Comparison of ENCODE assay signal across 1 cellular context in the genomic region with DNA sequence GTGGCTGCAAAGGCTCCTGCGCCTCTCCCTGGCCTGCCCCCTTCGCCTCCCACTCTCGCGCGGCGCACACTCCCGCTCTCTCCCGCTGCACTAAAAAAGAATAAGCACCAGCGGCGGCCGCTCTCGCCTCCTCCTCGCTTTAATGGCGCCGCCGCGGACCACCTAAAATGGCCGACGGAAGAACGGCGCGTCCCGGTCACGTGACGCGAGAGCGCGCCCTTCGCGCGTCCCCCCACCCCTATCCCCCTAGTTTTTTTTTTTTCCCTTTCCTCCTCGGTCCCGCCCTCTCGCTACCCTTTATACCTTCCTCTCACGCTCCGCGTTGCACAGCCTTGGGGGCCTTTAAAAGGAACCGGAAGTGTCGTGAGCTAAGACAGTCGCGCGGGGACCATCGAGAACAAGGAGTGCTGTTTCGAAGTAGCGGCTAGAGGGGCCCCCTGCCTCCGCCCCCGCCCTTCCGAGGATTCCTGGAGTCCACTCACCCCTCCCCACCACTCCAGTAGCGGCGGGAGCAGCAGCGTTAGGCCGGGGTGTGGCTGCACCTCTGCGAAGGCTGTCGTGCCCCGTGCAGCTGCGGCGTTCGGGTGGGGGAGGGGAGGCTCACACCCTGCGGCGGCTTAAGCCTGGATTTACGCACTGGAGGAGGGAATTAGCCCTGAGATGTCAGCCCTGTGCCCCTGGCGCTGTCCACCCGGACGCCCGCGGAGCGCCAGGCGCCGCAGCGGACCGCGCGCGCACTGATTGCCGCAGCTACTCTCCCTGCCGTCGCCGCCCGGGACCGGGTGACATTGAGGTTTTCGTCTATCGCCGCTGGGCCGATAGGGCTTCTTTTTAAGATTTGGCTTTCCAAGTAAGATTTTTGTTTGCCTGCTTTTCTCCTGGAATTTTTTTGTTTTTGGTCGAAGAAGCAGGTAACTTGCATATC.
TF ChIP-seq lines count a peak whose summit lies in the region.

A gene with protein sequence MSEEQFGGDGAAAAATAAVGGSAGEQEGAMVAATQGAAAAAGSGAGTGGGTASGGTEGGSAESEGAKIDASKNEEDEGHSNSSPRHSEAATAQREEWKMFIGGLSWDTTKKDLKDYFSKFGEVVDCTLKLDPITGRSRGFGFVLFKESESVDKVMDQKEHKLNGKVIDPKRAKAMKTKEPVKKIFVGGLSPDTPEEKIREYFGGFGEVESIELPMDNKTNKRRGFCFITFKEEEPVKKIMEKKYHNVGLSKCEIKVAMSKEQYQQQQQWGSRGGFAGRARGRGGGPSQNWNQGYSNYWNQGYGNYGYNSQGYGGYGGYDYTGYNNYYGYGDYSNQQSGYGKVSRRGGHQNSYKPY (minus strand): TSS at position 176 of the 925 bp plus-strand sequence. CDS start 313 bp downstream, outside the sequence.

TF ChIP-seq in HEK293, 187 proteins besides CTCF, POLR2A, EP300 and RAD21 (continued from another document and continues in another):
- TF ChIP-seq ZNF488 (tag by site-specific recombination; IDR thresholded peaks at IDR 0.05), result 0 out of 2 replicates have a peak, but pooled peaks have one; percentile 6
- TF ChIP-seq ZNF514 (tag by site-specific recombination; IDR thresholded peaks at IDR 0.05), result no peak
- TF ChIP-seq ZNF335 (tag by site-specific recombination; conservative IDR thresholded peaks at IDR 0.05), result peak; percentile 63
- TF ChIP-seq KLF1 (tag by site-specific recombination; IDR thresholded peaks at IDR 0.05), result peak; percentile 93
- TF ChIP-seq, protein P1, sequence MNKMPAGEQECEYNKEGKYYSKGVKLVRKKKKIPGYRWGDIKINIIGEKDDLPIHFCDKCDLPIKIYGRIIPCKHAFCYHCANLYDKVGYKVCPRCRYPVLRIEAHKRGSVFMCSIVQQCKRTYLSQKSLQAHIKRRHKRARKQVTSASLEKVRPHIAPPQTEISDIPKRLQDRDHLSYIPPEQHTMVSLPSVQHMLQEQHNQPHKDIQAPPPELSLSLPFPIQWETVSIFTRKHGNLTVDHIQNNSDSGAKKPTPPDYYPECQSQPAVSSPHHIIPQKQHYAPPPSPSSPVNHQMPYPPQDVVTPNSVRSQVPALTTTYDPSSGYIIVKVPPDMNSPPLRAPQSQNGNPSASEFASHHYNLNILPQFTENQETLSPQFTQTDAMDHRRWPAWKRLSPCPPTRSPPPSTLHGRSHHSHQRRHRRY (tag by site-specific recombination; IDR thresholded peaks at IDR 0.05), result no peak
- peak; percentile 92 for TF ChIP-seq ZNF501 (tag by site-specific recombination; IDR thresholded peaks at IDR 0.05)
- TF ChIP-seq GLI4 (tag by site-specific recombination; IDR thresholded peaks at IDR 0.05), result no peak; the same call in 1 of the 2 replicates
- peak; percentile 94 for TF ChIP-seq ZIC2 (tag by site-specific recombination; IDR thresholded peaks at IDR 0.05)
- TF ChIP-seq ZNF362 (tag by site-specific recombination; IDR thresholded peaks at IDR 0.05), result peak; percentile 87
- no peak for TF ChIP-seq ZNF707 (tag by site-specific recombination; IDR thresholded peaks at IDR 0.05)
- TF ChIP-seq ZNF530 (tag by site-specific recombination; IDR thresholded peaks at IDR 0.05; ENCODE audit: low read depth), result no peak
- peak; percentile 77; the same call in 1 of the 2 replicates for TF ChIP-seq ZFP69B (tag by site-specific recombination; IDR thresholded peaks at IDR 0.05)
- TF ChIP-seq ZNF558 (tag by site-specific recombination; IDR thresholded peaks at IDR 0.05), result 0 out of 2 replicates have a peak, but pooled peaks have one; percentile 56
- TF ChIP-seq SETDB1 (IDR thresholded peaks at IDR 0.05; ENCODE audit: insufficient read length, low read length), result no peak
- no peak for TF ChIP-seq ZNF626 (tag by site-specific recombination; IDR thresholded peaks at IDR 0.05)
- TF ChIP-seq, protein P2, sequence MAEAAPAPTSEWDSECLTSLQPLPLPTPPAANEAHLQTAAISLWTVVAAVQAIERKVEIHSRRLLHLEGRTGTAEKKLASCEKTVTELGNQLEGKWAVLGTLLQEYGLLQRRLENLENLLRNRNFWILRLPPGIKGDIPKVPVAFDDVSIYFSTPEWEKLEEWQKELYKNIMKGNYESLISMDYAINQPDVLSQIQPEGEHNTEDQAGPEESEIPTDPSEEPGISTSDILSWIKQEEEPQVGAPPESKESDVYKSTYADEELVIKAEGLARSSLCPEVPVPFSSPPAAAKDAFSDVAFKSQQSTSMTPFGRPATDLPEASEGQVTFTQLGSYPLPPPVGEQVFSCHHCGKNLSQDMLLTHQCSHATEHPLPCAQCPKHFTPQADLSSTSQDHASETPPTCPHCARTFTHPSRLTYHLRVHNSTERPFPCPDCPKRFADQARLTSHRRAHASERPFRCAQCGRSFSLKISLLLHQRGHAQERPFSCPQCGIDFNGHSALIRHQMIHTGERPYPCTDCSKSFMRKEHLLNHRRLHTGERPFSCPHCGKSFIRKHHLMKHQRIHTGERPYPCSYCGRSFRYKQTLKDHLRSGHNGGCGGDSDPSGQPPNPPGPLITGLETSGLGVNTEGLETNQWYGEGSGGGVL (tag by site-specific recombination; IDR thresholded peaks at IDR 0.05), result peak; percentile 83
- TF ChIP-seq ZNF302 (tag by site-specific recombination; IDR thresholded peaks at IDR 0.05; ENCODE audit: low read depth), result no peak
- peak; percentile 100 for TF ChIP-seq ZNF580 (tag by site-specific recombination; IDR thresholded peaks at IDR 0.05)
- TF ChIP-seq ZSCAN4 (tag by site-specific recombination; IDR thresholded peaks at IDR 0.05), result 0 out of 2 replicates have a peak, but pooled peaks have one; percentile 27
- TF ChIP-seq BCL11A (tag by site-specific recombination; IDR thresholded peaks at IDR 0.05; ENCODE audit: low read depth), result 0 out of 2 replicates have a peak, but pooled peaks have one; percentile 70
- no peak for TF ChIP-seq ZNF280C (tag by site-specific recombination; IDR thresholded peaks at IDR 0.05)
- peak; percentile 94 for TF ChIP-seq SP2 (tag by site-specific recombination; IDR thresholded peaks at IDR 0.05)
- TF ChIP-seq, protein P3, sequence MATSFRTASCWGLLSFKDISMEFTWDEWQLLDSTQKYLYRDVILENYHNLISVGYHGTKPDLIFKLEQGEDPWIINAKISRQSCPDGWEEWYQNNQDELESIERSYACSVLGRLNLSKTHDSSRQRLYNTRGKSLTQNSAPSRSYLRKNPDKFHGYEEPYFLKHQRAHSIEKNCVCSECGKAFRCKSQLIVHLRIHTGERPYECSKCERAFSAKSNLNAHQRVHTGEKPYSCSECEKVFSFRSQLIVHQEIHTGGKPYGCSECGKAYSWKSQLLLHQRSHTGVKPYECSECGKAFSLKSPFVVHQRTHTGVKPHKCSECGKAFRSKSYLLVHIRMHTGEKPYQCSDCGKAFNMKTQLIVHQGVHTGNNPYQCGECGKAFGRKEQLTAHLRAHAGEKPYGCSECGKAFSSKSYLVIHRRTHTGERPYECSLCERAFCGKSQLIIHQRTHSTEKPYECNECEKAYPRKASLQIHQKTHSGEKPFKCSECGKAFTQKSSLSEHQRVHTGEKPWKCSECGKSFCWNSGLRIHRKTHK (tag by site-specific recombination; IDR thresholded peaks at IDR 0.05), result no peak
- TF ChIP-seq KLF7 (tag by site-specific recombination; IDR thresholded peaks at IDR 0.05; ENCODE audit: borderline replicate concordance), result peak; percentile 99
- peak; percentile 84 for TF ChIP-seq HIC1 (tag by site-specific recombination; IDR thresholded peaks at IDR 0.05)
- TF ChIP-seq, protein P4, sequence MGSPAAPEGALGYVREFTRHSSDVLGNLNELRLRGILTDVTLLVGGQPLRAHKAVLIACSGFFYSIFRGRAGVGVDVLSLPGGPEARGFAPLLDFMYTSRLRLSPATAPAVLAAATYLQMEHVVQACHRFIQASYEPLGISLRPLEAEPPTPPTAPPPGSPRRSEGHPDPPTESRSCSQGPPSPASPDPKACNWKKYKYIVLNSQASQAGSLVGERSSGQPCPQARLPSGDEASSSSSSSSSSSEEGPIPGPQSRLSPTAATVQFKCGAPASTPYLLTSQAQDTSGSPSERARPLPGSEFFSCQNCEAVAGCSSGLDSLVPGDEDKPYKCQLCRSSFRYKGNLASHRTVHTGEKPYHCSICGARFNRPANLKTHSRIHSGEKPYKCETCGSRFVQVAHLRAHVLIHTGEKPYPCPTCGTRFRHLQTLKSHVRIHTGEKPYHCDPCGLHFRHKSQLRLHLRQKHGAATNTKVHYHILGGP (tag by site-specific recombination; IDR thresholded peaks at IDR 0.05), result peak; percentile 99
- TF ChIP-seq SP3 (tag by site-specific recombination; IDR thresholded peaks at IDR 0.05), result peak; percentile 89
- TF ChIP-seq ZNF629 (tag by site-specific recombination; IDR thresholded peaks at IDR 0.05), result peak; percentile 90
- TF ChIP-seq YY1 (tag by site-specific recombination; IDR thresholded peaks at IDR 0.05), result peak; percentile 92
- no peak for TF ChIP-seq ZNF37A (tag by site-specific recombination; IDR thresholded peaks at IDR 0.05)
- TF ChIP-seq, protein P5, sequence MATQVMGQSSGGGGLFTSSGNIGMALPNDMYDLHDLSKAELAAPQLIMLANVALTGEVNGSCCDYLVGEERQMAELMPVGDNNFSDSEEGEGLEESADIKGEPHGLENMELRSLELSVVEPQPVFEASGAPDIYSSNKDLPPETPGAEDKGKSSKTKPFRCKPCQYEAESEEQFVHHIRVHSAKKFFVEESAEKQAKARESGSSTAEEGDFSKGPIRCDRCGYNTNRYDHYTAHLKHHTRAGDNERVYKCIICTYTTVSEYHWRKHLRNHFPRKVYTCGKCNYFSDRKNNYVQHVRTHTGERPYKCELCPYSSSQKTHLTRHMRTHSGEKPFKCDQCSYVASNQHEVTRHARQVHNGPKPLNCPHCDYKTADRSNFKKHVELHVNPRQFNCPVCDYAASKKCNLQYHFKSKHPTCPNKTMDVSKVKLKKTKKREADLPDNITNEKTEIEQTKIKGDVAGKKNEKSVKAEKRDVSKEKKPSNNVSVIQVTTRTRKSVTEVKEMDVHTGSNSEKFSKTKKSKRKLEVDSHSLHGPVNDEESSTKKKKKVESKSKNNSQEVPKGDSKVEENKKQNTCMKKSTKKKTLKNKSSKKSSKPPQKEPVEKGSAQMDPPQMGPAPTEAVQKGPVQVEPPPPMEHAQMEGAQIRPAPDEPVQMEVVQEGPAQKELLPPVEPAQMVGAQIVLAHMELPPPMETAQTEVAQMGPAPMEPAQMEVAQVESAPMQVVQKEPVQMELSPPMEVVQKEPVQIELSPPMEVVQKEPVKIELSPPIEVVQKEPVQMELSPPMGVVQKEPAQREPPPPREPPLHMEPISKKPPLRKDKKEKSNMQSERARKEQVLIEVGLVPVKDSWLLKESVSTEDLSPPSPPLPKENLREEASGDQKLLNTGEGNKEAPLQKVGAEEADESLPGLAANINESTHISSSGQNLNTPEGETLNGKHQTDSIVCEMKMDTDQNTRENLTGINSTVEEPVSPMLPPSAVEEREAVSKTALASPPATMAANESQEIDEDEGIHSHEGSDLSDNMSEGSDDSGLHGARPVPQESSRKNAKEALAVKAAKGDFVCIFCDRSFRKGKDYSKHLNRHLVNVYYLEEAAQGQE (tag by site-specific recombination; IDR thresholded peaks at IDR 0.05), result peak; percentile 96
- TF ChIP-seq ZNF132 (tag by site-specific recombination; IDR thresholded peaks at IDR 0.05; ENCODE audit: borderline replicate concordance), result no peak
- no peak for TF ChIP-seq ZNF621 (tag by site-specific recombination; IDR thresholded peaks at IDR 0.05)
